10 cellular contexts compared by ENCODE assay signal in the genomic region with DNA sequence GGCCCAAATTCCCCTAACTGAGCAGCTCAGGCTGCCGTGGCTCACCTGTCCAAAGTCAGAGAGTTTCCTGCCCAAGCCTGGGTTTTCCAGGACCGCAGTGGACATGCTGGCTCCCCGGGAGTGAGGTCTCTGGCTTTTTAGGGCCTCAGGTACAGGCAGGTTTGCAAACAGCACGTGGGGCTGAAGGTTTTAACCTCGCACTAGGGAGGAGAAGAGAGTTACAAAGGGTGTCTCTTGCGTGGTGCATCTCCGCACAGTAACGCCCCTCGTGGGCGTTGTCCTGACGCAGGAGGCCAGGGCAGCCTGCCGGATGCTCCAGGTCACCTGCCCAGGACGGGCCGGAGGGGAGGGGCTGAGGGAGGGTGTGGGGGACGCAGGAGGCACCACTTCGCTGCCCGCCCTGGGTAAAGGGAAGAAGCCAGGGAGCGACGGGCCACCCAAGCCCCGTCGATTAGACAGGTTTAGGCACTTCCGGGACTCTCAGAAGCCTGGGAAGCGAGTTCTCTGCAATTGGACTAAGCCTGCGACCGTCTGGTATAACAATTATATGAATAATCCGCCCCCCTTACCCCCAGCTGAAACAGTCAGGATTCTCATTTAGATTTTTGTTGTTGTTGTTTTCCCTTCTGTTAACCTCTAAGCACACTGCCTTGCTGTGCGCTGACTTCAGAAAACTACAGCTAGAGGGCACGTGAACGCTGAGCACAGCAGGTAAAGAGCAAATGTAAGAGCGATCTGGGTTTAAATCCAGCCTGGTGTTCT. TPM values are rescaled to one million over a fixed set of nuclear protein-coding genes. Genes with fewer than 3 reads are reported as not detected.
A peak's percentile ranks its signal among the peaks of the same experiment; 100 is the strongest.
DNase-seq lines count a peak whose midpoint lies in the region; ATAC-seq and TF ChIP-seq lines count a peak whose summit lies in the region.
"Had no signal": no experiment of that assay in that cellular context is flagged by ENCODE, and none has a peak within 500 bp of the region (broad histone marks: within the 10 kb centered on the region; RNA-seq: fewer than 3 reads in every experiment).

Gene PAH, minus strand, starts transcription at position 219 of the 762 bp plus-strand sequence. Its CDS starts 114 bp downstream, at position 105.

- H3K9me3 Mint-ChIP-seq in T-helper 1 cell treated with Interleukin-12 subunit alpha and Interleukin-12 subunit beta and Interleukin-4 antibody, amounts not matched to agents 30 μg/mL and 1 μg/mL, for 36 hours, result no peaks in the 10 kb centered on the region
- no peaks in the 10 kb centered on the region for H3K9me3 Mint-ChIP-seq in stimulated activated memory B cell treated with anti-CD40 and anti-IgM and Interleukin-4, amounts not matched to agents 10 μg/mL and 1 μg/mL and 100 μg/mL, for 72 hours

- peaks cover 5% of the 10 kb centered on the region for H3K4me1 Mint-ChIP-seq in T-helper 1 cell treated with Interleukin-12 subunit alpha and Interleukin-12 subunit beta and Interleukin-4 antibody, amounts not matched to agents 30 μg/mL and 1 μg/mL, for 36 hours (ENCODE audit: low read depth)
- H3K4me1 Mint-ChIP-seq in stimulated activated memory B cell treated with anti-CD40 and anti-IgM and Interleukin-4, amounts not matched to agents 10 μg/mL and 1 μg/mL and 100 μg/mL, for 72 hours, result peaks cover 13% of the 10 kb centered on the region

- 0 out of 2 replicates have a peak, but pooled peaks have one; percentile 10 for TF ChIP-seq CTCF in GM12875 (IDR thresholded peaks at IDR 0.05; ENCODE audit: borderline replicate concordance, insufficient read depth, low read depth, low read length)
- TF ChIP-seq CTCF in hepatocyte (IDR thresholded peaks at IDR 0.05; ENCODE audit: poor library complexity), result peak; percentile 25

- peaks cover 29% of the 10 kb centered on the region for H3K27me3 Mint-ChIP-seq in T-helper 1 cell treated with Interleukin-12 subunit alpha and Interleukin-12 subunit beta and Interleukin-4 antibody, amounts not matched to agents 30 μg/mL and 1 μg/mL, for 36 hours (ENCODE audit: low read depth)
- peaks cover 12% of the 10 kb centered on the region for H3K27me3 Mint-ChIP-seq in stimulated activated memory B cell treated with anti-CD40 and anti-IgM and Interleukin-4, amounts not matched to agents 10 μg/mL and 1 μg/mL and 100 μg/mL, for 72 hours

- H3K4me3 Mint-ChIP-seq in T-helper 1 cell treated with Interleukin-12 subunit alpha and Interleukin-12 subunit beta and Interleukin-4 antibody, amounts not matched to agents 30 μg/mL and 1 μg/mL, for 36 hours, result peak within 1 kb of the TSS; percentile 53
- peak within 1 kb of the TSS; percentile 75 for H3K4me3 Mint-ChIP-seq in stimulated activated memory B cell treated with anti-CD40 and anti-IgM and Interleukin-4, amounts not matched to agents 10 μg/mL and 1 μg/mL and 100 μg/mL, for 72 hours

- H3K27ac ChIP-seq in hepatocyte (peak within 1 kb of the TSS; percentile 79), caudate nucleus (ENCODE audit: low read depth, low read length) (no peak within 1 kb of the TSS)
- H3K27ac ChIP-seq: thoracic aorta had no signal

- H3K27me3 ChIP-seq in hepatocyte, result no peaks in the 10 kb centered on the region

- H3K9me2 ChIP-seq in hepatocyte (replicated peaks; ENCODE audit: insufficient read depth), result no peaks in the 10 kb centered on the region

- peaks cover 4% of the 10 kb centered on the region for H3K4me1 ChIP-seq in hepatocyte (ENCODE audit: insufficient read depth)

- DNase-seq in hepatocyte (ENCODE audit: low spot score), result peak; percentile 86
- no peak for DNase-seq in NCI-H345 (lab: John Stamatoyannopoulos, UW)
- DNase-seq in caudate nucleus (lab: John Stamatoyannopoulos, UW), result no peak
- DNase-seq in AG20443 (ENCODE audit: low spot score), result no peak

- peak within 1 kb of the TSS; percentile 27 for H2AFZ ChIP-seq in hepatocyte

- no peaks in the 10 kb centered on the region for H3K36me3 Mint-ChIP-seq in T-helper 1 cell treated with Interleukin-12 subunit alpha and Interleukin-12 subunit beta and Interleukin-4 antibody, amounts not matched to agents 30 μg/mL and 1 μg/mL, for 36 hours (ENCODE audit: low read depth)
- H3K36me3 Mint-ChIP-seq in stimulated activated memory B cell treated with anti-CD40 and anti-IgM and Interleukin-4, amounts not matched to agents 10 μg/mL and 1 μg/mL and 100 μg/mL, for 72 hours, result no peaks in the 10 kb centered on the region

- ATAC-seq in HG02642 (IDR thresholded peaks at IDR 0.05; ENCODE audit: poor library complexity, unreplicated experiment), result peak; percentile 68
- ATAC-seq in stimulated activated memory B cell treated with anti-CD40 and anti-IgM and Interleukin-4, amounts not matched to agents 10 μg/mL and 1 μg/mL and 100 μg/mL, for 72 hours, result peak; percentile 76

- peak within 1 kb of the TSS; percentile 70 for H3K4me2 ChIP-seq in hepatocyte

- no peak within 1 kb of the TSS for H3K27ac Mint-ChIP-seq in T-helper 1 cell treated with Interleukin-12 subunit alpha and Interleukin-12 subunit beta and Interleukin-4 antibody, amounts not matched to agents 30 μg/mL and 1 μg/mL, for 36 hours
- peak within 1 kb of the TSS; percentile 62 for H3K27ac Mint-ChIP-seq in stimulated activated memory B cell treated with anti-CD40 and anti-IgM and Interleukin-4, amounts not matched to agents 10 μg/mL and 1 μg/mL and 100 μg/mL, for 72 hours

- WGBS in hepatocyte (ENCODE audit: low lambda C conversion rate, missing lambda C conversion rate), result 6% methylated on average over 29 of the region's 30 CpGs

- no peaks in the 10 kb centered on the region for H3K79me2 ChIP-seq in hepatocyte

- no peaks in the 10 kb centered on the region for H3K9me3 ChIP-seq in hepatocyte (ENCODE audit: low read depth)
- H3K9me3 ChIP-seq: thoracic aorta had no signal

- H3K4me3 ChIP-seq in GM12875 (ENCODE audit: low read depth, low read length), result peak within 1 kb of the TSS; percentile 38
- no peak within 1 kb of the TSS for H3K4me3 ChIP-seq in hepatocyte
- H3K4me3 ChIP-seq: thoracic aorta had no signal

- no peaks in the 10 kb centered on the region for H3K36me3 ChIP-seq in hepatocyte (replicated peaks; ENCODE audit: insufficient read depth, low read depth)
- H3K36me3 ChIP-seq: thoracic aorta had no signal

- H4K20me1 ChIP-seq in hepatocyte (ENCODE audit: insufficient read depth, poor library complexity, severe bottlenecking), result no peaks in the 10 kb centered on the region

RNA-seq across cellular contexts. Expression of gene PAH, which starts in this region (rescaled TPM):
- total RNA-seq in hepatocyte, result 203 and 206 TPM in 2 replicates
- polyA plus RNA-seq in hepatocyte, result 58.2 and 76.1 TPM in 2 replicates
- total RNA-seq: LHCN-M2, thoracic aorta had no signal
